ENCODE assay signal across 10 cellular contexts in the genomic region with DNA sequence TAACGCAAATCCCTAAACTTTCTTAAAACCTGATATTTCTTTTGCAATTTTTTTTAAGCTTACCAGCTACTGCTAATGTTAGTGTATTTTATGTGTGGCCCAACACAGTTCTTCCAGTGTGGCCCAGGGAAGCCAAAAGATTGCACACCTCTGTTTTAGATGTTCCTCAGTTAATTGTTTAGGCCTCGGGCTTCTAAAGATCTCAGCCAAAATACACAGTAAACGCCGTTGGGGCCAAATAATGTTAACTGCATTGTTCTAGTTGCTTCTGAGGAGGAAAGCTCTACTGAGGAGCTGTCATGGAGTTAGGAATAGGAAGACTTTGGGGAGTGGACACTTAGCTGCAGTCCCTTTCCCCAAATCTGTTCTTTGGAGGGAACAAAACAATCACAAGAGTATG. TPM values are rescaled to one million over a fixed set of nuclear protein-coding genes. Genes with fewer than 3 reads are reported as not detected.
A peak's percentile ranks its signal among the peaks of the same experiment; 100 is the strongest.
DNase-seq lines count a peak whose midpoint lies in the region; TF ChIP-seq lines count a peak whose summit lies in the region.
"Had no signal": no experiment of that assay in that cellular context is flagged by ENCODE, and none has a peak within 500 bp of the region (broad histone marks: within the 10 kb centered on the region; RNA-seq: fewer than 3 reads in every experiment).

No MANE protein-coding gene starts in this region.

- H3K4me3 ChIP-seq in fibroblast of pulmonary artery (replicated peaks; ENCODE audit: low read depth, low read length) (peak overlapping the region; percentile 0), smooth muscle cell (peak overlapping the region; percentile 86)

- H3K9me3 ChIP-seq in smooth muscle cell (replicated peaks; ENCODE audit: low read depth), result no peaks in the 10 kb centered on the region
- H3K9me3 ChIP-seq: lower lobe of right lung had no signal

- H3K4me3 Mint-ChIP-seq in T-helper 2 cell treated with Interferon-gamma antibody and Interleukin-4, amounts not matched to agents 5 μg/mL and 100 μg/mL, for 36 hours, result peak overlapping the region; percentile 98

- TF ChIP-seq CTCF in VCaP (conservative IDR thresholded peaks at IDR 0.05) (no peak), fibroblast of pulmonary artery (IDR thresholded peaks at IDR 0.05; ENCODE audit: low read length, missing control alignments) (no peak), smooth muscle cell (IDR thresholded peaks at IDR 0.05; ENCODE audit: borderline replicate concordance, insufficient read depth, poor library complexity, severe bottlenecking) (no peak)

- H3K4me1 Mint-ChIP-seq in T-helper 2 cell treated with Interferon-gamma antibody and Interleukin-4, amounts not matched to agents 5 μg/mL and 100 μg/mL, for 36 hours (ENCODE audit: low read depth), result peaks cover 26% of the 10 kb centered on the region

- 75% methylated on average over 4 of the region's 4 CpGs for WGBS in smooth muscle cell (ENCODE audit: low lambda C conversion rate)

- H2AFZ ChIP-seq in smooth muscle cell (ENCODE audit: low read depth), result no peak overlapping the region

- no peaks in the 10 kb centered on the region for H3F3A ChIP-seq in smooth muscle cell (ENCODE audit: low read depth)

- peaks cover 60% of the 10 kb centered on the region for H3K36me3 Mint-ChIP-seq in T-helper 2 cell treated with Interferon-gamma antibody and Interleukin-4, amounts not matched to agents 5 μg/mL and 100 μg/mL, for 36 hours (ENCODE audit: low read depth)

- no peaks in the 10 kb centered on the region for H3K9me3 Mint-ChIP-seq in T-helper 2 cell treated with Interferon-gamma antibody and Interleukin-4, amounts not matched to agents 5 μg/mL and 100 μg/mL, for 36 hours

- H3K27ac ChIP-seq in VCaP, result peak overlapping the region; percentile 95
- peak overlapping the region; percentile 31 for H3K27ac ChIP-seq in smooth muscle cell (ENCODE audit: low read depth)

- no peaks in the 10 kb centered on the region for H3K27me3 Mint-ChIP-seq in T-helper 2 cell treated with Interferon-gamma antibody and Interleukin-4, amounts not matched to agents 5 μg/mL and 100 μg/mL, for 36 hours (ENCODE audit: low read depth)

- peaks cover 9% of the 10 kb centered on the region for H3K36me3 ChIP-seq in smooth muscle cell (ENCODE audit: low read depth)

- H3K4me1 ChIP-seq in smooth muscle cell (ENCODE audit: low read depth), result peaks cover 31% of the 10 kb centered on the region

- H3K4me2 ChIP-seq in smooth muscle cell, result peak overlapping the region; percentile 97

- H3K9ac ChIP-seq in smooth muscle cell (ENCODE audit: low read depth), result no peak overlapping the region

- no peaks in the 10 kb centered on the region for H3K27me3 ChIP-seq in smooth muscle cell (ENCODE audit: low read depth)

- peaks cover 19% of the 10 kb centered on the region for H4K20me1 ChIP-seq in smooth muscle cell (ENCODE audit: low read depth)

- DNase-seq in T-helper 2 cell treated with Interferon-gamma antibody and Interleukin-4, amounts not matched to agents 5 μg/mL and 100 μg/mL, for 36 hours (ENCODE audit: low spot score), result no peak
- DNase-seq in T-helper 2 cell (no peak), fibroblast of pulmonary artery (ENCODE audit: low read depth) (no peak), smooth muscle cell (lab: John Stamatoyannopoulos, UW; ENCODE audit: unreplicated experiment) (no peak), KG1 (lab: John Stamatoyannopoulos, UW) (no peak), cerebellum (ENCODE audit: low spot score) (no peak)
- no peak for DNase-seq in stimulated activated CD4-positive, alpha-beta T cell treated with anti-CD3 and anti-CD28 coated beads, Interleukin-12 subunit alpha, Interleukin-12 subunit beta, amount 100 ng/mL, for 4 hours
- DNase-seq: ACHN, lower lobe of right lung had no signal

- H3K79me2 ChIP-seq in smooth muscle cell (ENCODE audit: low read depth), result peaks cover 59% of the 10 kb centered on the region

- H3K27ac Mint-ChIP-seq in T-helper 2 cell treated with Interferon-gamma antibody and Interleukin-4, amounts not matched to agents 5 μg/mL and 100 μg/mL, for 36 hours, result peak overlapping the region; percentile 12

RNA-seq across cellular contexts. Expression of a gene that starts 2.0 kb away (rescaled TPM):
- total RNA-seq in smooth muscle cell (116 and 132 TPM in 2 replicates), cerebellum (54.3 TPM)
- 158 and 174 TPM in 2 replicates for polyA plus RNA-seq in smooth muscle cell

RNA-seq across cellular contexts. Expression of a gene that starts 2.6 kb away (rescaled TPM):
- total RNA-seq in smooth muscle cell (139 and 145 TPM in 2 replicates), cerebellum (161 TPM)
- 142 and 152 TPM in 2 replicates for polyA plus RNA-seq in smooth muscle cell

RNA-seq across cellular contexts. Expression of a gene that starts 13.7 kb away (rescaled TPM):
- total RNA-seq in smooth muscle cell, result 73.1 and 84.7 TPM in 2 replicates
- polyA plus RNA-seq in smooth muscle cell, result 62.9 and 69.3 TPM in 2 replicates
- 54.9 TPM for total RNA-seq in cerebellum

RNA-seq across cellular contexts. Expression of a gene that starts 48.8 kb away (rescaled TPM):
- total RNA-seq in smooth muscle cell, result 50.6 and 74.0 TPM in 2 replicates
- polyA plus RNA-seq in smooth muscle cell, result 52.4 and 61.5 TPM in 2 replicates
- total RNA-seq in cerebellum, result 17.6 TPM
